1 cellular context compared by ENCODE assay signal in genomic region chr21:42652527-42653491, GRCh38.
TF ChIP-seq lines count a peak whose summit lies in the region.

No MANE protein-coding gene starts in this region.

TF ChIP-seq in HepG2, 621 proteins besides CTCF, POLR2A, EP300 and RAD21 (continued from another document and continues in another):
- TF ChIP-seq BRF2 (CRISPR knock-in tag; IDR thresholded peaks at IDR 0.05) (no peak), CCAR2 (optimal IDR thresholded peaks at IDR 0.05; ENCODE audit: low read depth, low read length) (no peak), CREB3 (CRISPR knock-in tag; IDR thresholded peaks at IDR 0.05) (no peak), GABPA (IDR thresholded peaks at IDR 0.05; ENCODE audit: low read depth, low read length) (no peak), GABPA (CRISPR knock-in tag; IDR thresholded peaks at IDR 0.05; ENCODE audit: low read depth) (peak; percentile 38; the same call in 1 of the 2 replicates), SIX4 (CRISPR knock-in tag; IDR thresholded peaks at IDR 0.05) (no peak), HNRNPLL (IDR thresholded peaks at IDR 0.05; ENCODE audit: low read depth, low read length, poor library complexity, severe bottlenecking) (no peak), KLF9 (CRISPR knock-in tag; IDR thresholded peaks at IDR 0.05; ENCODE audit: low read depth) (no peak), THAP9 (CRISPR knock-in tag; IDR thresholded peaks at IDR 0.05; ENCODE audit: borderline replicate concordance) (peak; percentile 71; the same call in 1 of the 2 replicates), SCMH1 (CRISPR knock-in tag; IDR thresholded peaks at IDR 0.05; ENCODE audit: borderline replicate concordance) (no peak), ZNF10 (CRISPR knock-in tag; IDR thresholded peaks at IDR 0.05; ENCODE audit: borderline replicate concordance, low read depth) (no peak), HMG20A (CRISPR knock-in tag; IDR thresholded peaks at IDR 0.05; ENCODE audit: borderline replicate concordance) (no peak), ZNF800 (CRISPR knock-in tag; IDR thresholded peaks at IDR 0.05) (no peak; the same call in 1 of the 2 replicates), HOXA9 (CRISPR knock-in tag; IDR thresholded peaks at IDR 0.05; ENCODE audit: borderline replicate concordance) (no peak), ERF (CRISPR knock-in tag; IDR thresholded peaks at IDR 0.05) (0 out of 2 replicates have a peak, but pooled peaks have one; percentile 69), ZNF780A (CRISPR knock-in tag; IDR thresholded peaks at IDR 0.05) (no peak), LCORL (IDR thresholded peaks at IDR 0.05) (no peak), LCORL (CRISPR knock-in tag; IDR thresholded peaks at IDR 0.05) (peak; percentile 56; the same call in 1 of the 2 replicates), PHF5A (CRISPR knock-in tag; IDR thresholded peaks at IDR 0.05; ENCODE audit: low read depth, unreplicated experiment) (no peak), ZNF567 (CRISPR knock-in tag; IDR thresholded peaks at IDR 0.05; ENCODE audit: borderline replicate concordance) (0 out of 2 replicates have a peak, but pooled peaks have one; percentile 27), PCBP1 (IDR thresholded peaks at IDR 0.05; ENCODE audit: borderline replicate concordance, low read depth, low read length) (no peak), HMGXB4 (CRISPR knock-in tag; IDR thresholded peaks at IDR 0.05; ENCODE audit: borderline replicate concordance in 1 of 2, low read depth in 1 of 2) (peak; percentile 60 to 67; a peak in 2 of 4 replicates), AGO1 (IDR thresholded peaks at IDR 0.05; ENCODE audit: low read depth, low read length, poor library complexity, severe bottlenecking) (peak; percentile 27), SALL1 (CRISPR knock-in tag; IDR thresholded peaks at IDR 0.05) (peak; percentile 61), SNAPC2 (CRISPR knock-in tag; IDR thresholded peaks at IDR 0.05) (no peak), ZNF263 (CRISPR knock-in tag; IDR thresholded peaks at IDR 0.05) (peak; percentile 48; the same call in 1 of the 2 replicates), SMC3 (IDR thresholded peaks at IDR 0.05; ENCODE audit: low read length) (peak; percentile 62), ZBTB40 (IDR thresholded peaks at IDR 0.05) (no peak), ZBTB40 (CRISPR knock-in tag; IDR thresholded peaks at IDR 0.05) (no peak), GABPB1 (CRISPR knock-in tag; IDR thresholded peaks at IDR 0.05) (peak; percentile 70), ZBTB38 (CRISPR knock-in tag; IDR thresholded peaks at IDR 0.05) (peak; percentile 62; the same call in 1 of the 2 replicates), SOX13 (IDR thresholded peaks at IDR 0.05) (no peak), SOX13 (CRISPR knock-in tag; conservative IDR thresholded peaks at IDR 0.05 in 1 of 2, IDR thresholded peaks at IDR 0.05 in 1 of 2) (0 out of 4 replicates have a peak, but pooled peaks of 1 of the 2 experiments have one; percentile 15), SKI (IDR thresholded peaks at IDR 0.05; ENCODE audit: partially characterized antibody) (peak; percentile 20), ZSCAN25 (CRISPR knock-in tag; IDR thresholded peaks at IDR 0.05) (peak; percentile 54; the same call in 1 of the 2 replicates), ELF3 (CRISPR knock-in tag; IDR thresholded peaks at IDR 0.05) (peak; percentile 60), ZNF225 (CRISPR knock-in tag; IDR thresholded peaks at IDR 0.05) (0 out of 2 replicates have a peak, but pooled peaks have one; percentile 16), RBM39 (IDR thresholded peaks at IDR 0.05; ENCODE audit: low read depth, low read length, poor library complexity, severe bottlenecking) (peak; percentile 21), FLYWCH1 (CRISPR knock-in tag; IDR thresholded peaks at IDR 0.05) (no peak), ZNF367 (CRISPR knock-in tag; IDR thresholded peaks at IDR 0.05; ENCODE audit: borderline replicate concordance) (no peak), ZNF354B (CRISPR knock-in tag; IDR thresholded peaks at IDR 0.05) (no peak)
- TF ChIP-seq, protein P1, sequence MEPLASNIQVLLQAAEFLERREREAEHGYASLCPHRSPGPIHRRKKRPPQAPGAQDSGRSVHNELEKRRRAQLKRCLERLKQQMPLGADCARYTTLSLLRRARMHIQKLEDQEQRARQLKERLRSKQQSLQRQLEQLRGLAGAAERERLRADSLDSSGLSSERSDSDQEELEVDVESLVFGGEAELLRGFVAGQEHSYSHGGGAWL (CRISPR knock-in tag; IDR thresholded peaks at IDR 0.05): no peak
- TF ChIP-seq, protein P2, sequence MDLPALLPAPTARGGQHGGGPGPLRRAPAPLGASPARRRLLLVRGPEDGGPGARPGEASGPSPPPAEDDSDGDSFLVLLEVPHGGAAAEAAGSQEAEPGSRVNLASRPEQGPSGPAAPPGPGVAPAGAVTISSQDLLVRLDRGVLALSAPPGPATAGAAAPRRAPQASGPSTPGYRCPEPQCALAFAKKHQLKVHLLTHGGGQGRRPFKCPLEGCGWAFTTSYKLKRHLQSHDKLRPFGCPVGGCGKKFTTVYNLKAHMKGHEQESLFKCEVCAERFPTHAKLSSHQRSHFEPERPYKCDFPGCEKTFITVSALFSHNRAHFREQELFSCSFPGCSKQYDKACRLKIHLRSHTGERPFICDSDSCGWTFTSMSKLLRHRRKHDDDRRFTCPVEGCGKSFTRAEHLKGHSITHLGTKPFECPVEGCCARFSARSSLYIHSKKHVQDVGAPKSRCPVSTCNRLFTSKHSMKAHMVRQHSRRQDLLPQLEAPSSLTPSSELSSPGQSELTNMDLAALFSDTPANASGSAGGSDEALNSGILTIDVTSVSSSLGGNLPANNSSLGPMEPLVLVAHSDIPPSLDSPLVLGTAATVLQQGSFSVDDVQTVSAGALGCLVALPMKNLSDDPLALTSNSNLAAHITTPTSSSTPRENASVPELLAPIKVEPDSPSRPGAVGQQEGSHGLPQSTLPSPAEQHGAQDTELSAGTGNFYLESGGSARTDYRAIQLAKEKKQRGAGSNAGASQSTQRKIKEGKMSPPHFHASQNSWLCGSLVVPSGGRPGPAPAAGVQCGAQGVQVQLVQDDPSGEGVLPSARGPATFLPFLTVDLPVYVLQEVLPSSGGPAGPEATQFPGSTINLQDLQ (CRISPR knock-in tag; IDR thresholded peaks at IDR 0.05): no peak
